9 cellular contexts compared by ENCODE assay signal in genomic region chr2:119049968-119050657, GRCh38.
DNase-seq lines count a peak whose midpoint lies in the region; ATAC-seq and TF ChIP-seq lines count a peak whose summit lies in the region.
"Had no signal": no experiment of that assay in that cellular context is flagged by ENCODE, and none has a peak within 500 bp of the region (broad histone marks: within the 10 kb centered on the region; RNA-seq: fewer than 3 reads in every experiment).

No MANE protein-coding gene starts in this region.

- no peak for ATAC-seq in GM21576 (IDR thresholded peaks at IDR 0.05; ENCODE audit: unreplicated experiment)
- ATAC-seq in HG03045 (IDR thresholded peaks at IDR 0.05; ENCODE audit: unreplicated experiment): no peak

- TF ChIP-seq CTCF in GM10266 (IDR thresholded peaks at IDR 0.05; ENCODE audit: control insufficient read depth, insufficient read depth, low read depth, missing control alignments): peak; percentile 25

- peak; percentile 12 for DNase-seq in NCI-H2029 (lab: John Stamatoyannopoulos, UW)
- DNase-seq in NCI-H2029 treated with DMSO at 0.1 percent for 48 hours (lab: John Stamatoyannopoulos, UW): no peak
- DNase-seq in GM10266 (ENCODE audit: extremely low spot score): no peak
- DNase-seq in NCI-H2081 treated with DMSO at 0.1 percent for 48 hours (lab: John Stamatoyannopoulos, UW): peak; percentile 2
- peak; percentile 8 for DNase-seq in glomerular visceral epithelial cell (ENCODE audit: extremely low spot score)
- no peak for DNase-seq in dermis blood vessel endothelial cell
- DNase-seq: activated CD4-positive, alpha-beta memory T cell treated with anti-CD3 and anti-CD28 coated beads for 36 hours had no signal

Comparison
In these comparisons a context has a peak if more than half of its experiments do, and no peak if none do; other contexts are left out.
1. DNase-seq: peak in NCI-H2029 (single experiment), NCI-H2081 treated with DMSO at 0.1 percent for 48 hours (single experiment) and glomerular visceral epithelial cell (single experiment); none in NCI-H2029 treated with DMSO at 0.1 percent for 48 hours (single experiment), GM10266 (single experiment) and dermis blood vessel endothelial cell (single experiment).